In the genomic region with DNA sequence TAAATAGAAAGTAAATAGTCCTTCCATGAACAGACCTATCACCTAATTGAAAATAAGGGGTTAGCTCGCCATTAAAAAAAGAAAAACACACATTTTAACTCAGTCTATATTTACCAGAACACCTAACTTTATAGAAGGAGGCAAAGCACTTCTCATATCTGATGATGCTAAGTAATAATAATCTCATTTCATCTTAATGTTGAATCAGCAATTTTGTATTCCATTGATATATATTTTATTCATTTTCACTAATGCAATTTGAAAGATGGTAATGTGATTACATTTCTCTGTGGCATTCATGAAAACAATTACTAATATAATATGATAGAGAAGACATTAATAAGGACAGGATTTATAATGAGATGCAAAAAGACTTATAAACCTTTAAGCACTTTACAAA, we compare ENCODE assay signal across 26 cellular contexts.
"Had no signal": no experiment of that assay in that cellular context is flagged by ENCODE, and none has a peak within 500 bp of the region (broad histone marks: within the 10 kb centered on the region; RNA-seq: fewer than 3 reads in every experiment).

No MANE protein-coding gene starts in this region.

- H3K27ac ChIP-seq: colonic mucosa, epithelial cell of prostate, esophagus squamous epithelium, gastrocnemius medialis, heart right ventricle, left lung, lower lobe of right lung had no signal

- FAIRE-seq: endometrium, islet of Langerhans, keratinocyte had no signal

- DNase-seq: colonic mucosa; cortex of kidney; effector CD8-positive, alpha-beta T cell; effector memory CD8-positive, alpha-beta T cell; endodermal cell; erythroblast; esophagus squamous epithelium; foreskin fibroblast; foreskin melanocyte; gastrocnemius medialis; glutamatergic neuron; head of caudate nucleus; heart right ventricle; hippocampal formation; left cardiac atrium; left lung; left ventricle myocardium superior; lower lobe of right lung; mesenchymal stem cell; mucosa of descending colon; naive B cell had no signal

- H3K4me3 ChIP-seq: colonic mucosa, esophagus squamous epithelium, gastrocnemius medialis, heart right ventricle, left lung, lower lobe of right lung, mucosa of descending colon had no signal

- ATAC-seq: effector memory CD8-positive, alpha-beta T cell; esophagus mucosa; gastrocnemius medialis; heart right ventricle; left cardiac atrium; left lung; left ventricle myocardium superior; lower lobe of right lung; mucosa of descending colon had no signal

- H3K36me3 ChIP-seq: colonic mucosa, esophagus squamous epithelium, gastrocnemius medialis, heart right ventricle, left lung, lower lobe of right lung had no signal

- H3K9me3 ChIP-seq: colonic mucosa, esophagus squamous epithelium, gastrocnemius medialis, heart right ventricle, left lung, lower lobe of right lung, mucosa of descending colon had no signal

- H3K27me3 ChIP-seq: colonic mucosa, esophagus squamous epithelium, gastrocnemius medialis, heart right ventricle, left lung had no signal

- H3K4me1 ChIP-seq: colonic mucosa, heart right ventricle, left lung, lower lobe of right lung had no signal
